9 cellular contexts compared by ENCODE assay signal in the genomic region with DNA sequence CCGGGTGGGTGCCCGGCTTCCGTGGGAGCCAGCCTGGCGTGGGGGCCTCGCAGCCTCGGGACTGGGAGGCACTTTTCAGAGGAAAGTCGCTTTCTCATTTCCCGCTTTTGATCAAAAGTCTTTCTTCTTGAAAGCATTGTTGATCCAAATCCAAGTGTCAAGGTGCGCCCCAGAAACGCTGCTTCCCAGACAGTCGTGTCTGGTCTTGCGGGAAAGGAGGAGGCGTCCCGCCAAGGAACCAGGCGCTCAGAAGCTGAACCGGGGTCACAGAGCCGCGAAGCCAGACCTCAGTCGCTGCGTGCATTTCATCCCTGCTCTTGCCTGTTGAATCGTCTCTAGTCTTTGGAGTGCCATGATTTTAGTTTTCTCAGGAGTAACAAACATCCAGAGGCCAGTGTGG. TPM values are rescaled to one million over a fixed set of nuclear protein-coding genes. Genes with fewer than 3 reads are reported as not detected.
A peak's percentile ranks its signal among the peaks of the same experiment; 100 is the strongest.
DNase-seq lines count a peak whose midpoint lies in the region; ATAC-seq and TF ChIP-seq lines count a peak whose summit lies in the region.
"Had no signal": no experiment of that assay in that cellular context is flagged by ENCODE, and none has a peak within 500 bp of the region (broad histone marks: within the 10 kb centered on the region; RNA-seq: fewer than 3 reads in every experiment).

No MANE protein-coding gene starts in this region.

- peak overlapping the region; percentile 93 for H3K4me2 ChIP-seq in mesenchymal stem cell (ENCODE audit: low read length, poor library complexity, severe bottlenecking)

- DNase-seq in cardiac septum (ENCODE audit: low spot score) (peak; percentile 36), left ventricle myocardium superior (no peak), breast epithelium (ENCODE audit: low spot score in 2 of 2) (peak in 1 of 2 donors; percentile 51), mesenchymal stem cell (no peak), upper lobe of right lung (no peak), H4 (ENCODE audit: low spot score) (no peak)
- DNase-seq in central memory CD4-positive, alpha-beta T cell, result no peak
- DNase-seq: midbrain had no signal

- no peak overlapping the region for H2BK12ac ChIP-seq in mesenchymal stem cell (ENCODE audit: low read length in 2 of 2)

- no peaks in the 10 kb centered on the region for H3K27me3 ChIP-seq in breast epithelium
- H3K27me3 ChIP-seq in mesenchymal stem cell (ENCODE audit: control insufficient read depth in 1 of 2, insufficient read depth in 1 of 2, low read length in 2 of 2), result no peaks in the 10 kb centered on the region
- H3K27me3 ChIP-seq in upper lobe of right lung, result no peaks in the 10 kb centered on the region

- ATAC-seq in left ventricle myocardium superior (no peak), upper lobe of right lung (no peak), HG02840 (IDR thresholded peaks at IDR 0.05; ENCODE audit: low FRiP score, unreplicated experiment) (no peak)

- H4K91ac ChIP-seq in mesenchymal stem cell (ENCODE audit: low read length), result peak overlapping the region; percentile 92

- no peak overlapping the region for H3K23ac ChIP-seq in mesenchymal stem cell (ENCODE audit: low read length in 2 of 2)

- no peak overlapping the region for H3K14ac ChIP-seq in mesenchymal stem cell (ENCODE audit: low read length in 2 of 2)

- WGBS in mesenchymal stem cell, result 86% methylated on average over 21 of the region's 21 CpGs

- no peak overlapping the region for H2BK15ac ChIP-seq in mesenchymal stem cell (ENCODE audit: low read depth, poor library complexity, severe bottlenecking)

- no peak overlapping the region for H4K8ac ChIP-seq in mesenchymal stem cell (ENCODE audit: low read length)

- no peak overlapping the region for H2AFZ ChIP-seq in mesenchymal stem cell (ENCODE audit: low read depth, low read length)

- H2AK5ac ChIP-seq in mesenchymal stem cell (ENCODE audit: low read length, severe bottlenecking), result no peak overlapping the region

- H3K36me3 ChIP-seq in breast epithelium (no peaks in the 10 kb centered on the region), mesenchymal stem cell (ENCODE audit: control insufficient read depth in 1 of 2, insufficient read depth in 2 of 2, low read depth in 1 of 2, low read length in 2 of 2) (no peaks in the 10 kb centered on the region), upper lobe of right lung (no peaks in the 10 kb centered on the region)

- peak overlapping the region in 1 of 2 experiments; percentile 89 for H3K4ac ChIP-seq in mesenchymal stem cell (ENCODE audit: low read depth in 1 of 2, low read length in 2 of 2)

- intact Hi-C loops in cardiac septum (cut with DNase I) (loop anchor here (5.0 kb wide), 2 partner anchors 40 to 80 kb away; a partner anchor contains a TSS), left ventricle myocardium superior (cut with micrococcal nuclease) (no loop called here), breast epithelium (cut with DNase I; ENCODE audit: low total_unique reads) (no loop called here), upper lobe of right lung (cut with DNase I) (no loop called here)

- H3K27ac ChIP-seq in breast epithelium, result peak overlapping the region; percentile 64 to 84
- H3K27ac ChIP-seq in mesenchymal stem cell (ENCODE audit: low read length, poor library complexity, severe bottlenecking), result no peak overlapping the region
- H3K27ac ChIP-seq in upper lobe of right lung, result no peak overlapping the region

- H3K79me1 ChIP-seq in mesenchymal stem cell (replicated peaks; ENCODE audit: low read length, poor library complexity, severe bottlenecking), result peaks cover 10% of the 10 kb centered on the region

- peak overlapping the region; percentile 64 to 97 (median 94) for H3K4me3 ChIP-seq in breast epithelium
- peak overlapping the region in 1 of 2 experiments; percentile 78 for H3K4me3 ChIP-seq in mesenchymal stem cell (ENCODE audit: insufficient read depth in 1 of 2, low read depth in 1 of 2, low read length in 2 of 2)
- peak overlapping the region; percentile 94 for H3K4me3 ChIP-seq in upper lobe of right lung

- no peak for TF ChIP-seq POLR2A in breast epithelium (IDR thresholded peaks at IDR 0.05)

- H3K4me1 ChIP-seq in breast epithelium (peaks cover 0 to 5% of the 10 kb centered on the region in 2 donors), mesenchymal stem cell (ENCODE audit: control insufficient read depth, insufficient read depth, low read depth, low read length) (peaks cover 26% of the 10 kb centered on the region), upper lobe of right lung (peaks cover 22% of the 10 kb centered on the region)

- peak overlapping the region; percentile 92 for H3K9ac ChIP-seq in mesenchymal stem cell (ENCODE audit: low read length)

- H3K9me3 ChIP-seq in breast epithelium (no peaks in the 10 kb centered on the region), mesenchymal stem cell (ENCODE audit: control insufficient read depth, low read length) (no peaks in the 10 kb centered on the region), upper lobe of right lung (no peaks in the 10 kb centered on the region)

- TF ChIP-seq CTCF in breast epithelium (IDR thresholded peaks at IDR 0.05) (no peak), upper lobe of right lung (IDR thresholded peaks at IDR 0.05) (no peak)

- peak overlapping the region; percentile 17 to 96 for H3K18ac ChIP-seq in mesenchymal stem cell (ENCODE audit: low read depth in 1 of 2, low read length in 2 of 2)

- H2BK120ac ChIP-seq in mesenchymal stem cell (ENCODE audit: low read depth, low read length), result peak overlapping the region; percentile 90

- H2BK5ac ChIP-seq in mesenchymal stem cell (ENCODE audit: low read depth, low read length, poor library complexity, severe bottlenecking), result no peak overlapping the region

RNA-seq across cellular contexts. Expression of a gene that starts 1.1 kb away (rescaled TPM):
- total RNA-seq in cardiac septum (112 TPM), left ventricle myocardium superior (142 TPM), breast epithelium (100 to 1,000 TPM in 2 of 3 donors, 10 to 100 TPM in 1; 81.9 to 235 (median 107) TPM), upper lobe of right lung (38.2 TPM)
- polyA plus RNA-seq in mesenchymal stem cell (2013, experiment 1 of 2), result 30.5 TPM
- 31.1 TPM for polyA plus RNA-seq in mesenchymal stem cell (2013, experiment 2 of 2)
- total RNA-seq in H4 (2014; rRNA removed; shearing (Covaris generic)), result 192 and 240 TPM in 2 replicates

Comparison
In these comparisons a context has a peak if more than half of its experiments do, and no peak if none do; other contexts are left out.
1. H3K27ac ChIP-seq: peak in breast epithelium (2 of 2); none in mesenchymal stem cell (single experiment) and upper lobe of right lung (single experiment).